Comparison of ENCODE assay signal across 1 cellular context in the genomic region with DNA sequence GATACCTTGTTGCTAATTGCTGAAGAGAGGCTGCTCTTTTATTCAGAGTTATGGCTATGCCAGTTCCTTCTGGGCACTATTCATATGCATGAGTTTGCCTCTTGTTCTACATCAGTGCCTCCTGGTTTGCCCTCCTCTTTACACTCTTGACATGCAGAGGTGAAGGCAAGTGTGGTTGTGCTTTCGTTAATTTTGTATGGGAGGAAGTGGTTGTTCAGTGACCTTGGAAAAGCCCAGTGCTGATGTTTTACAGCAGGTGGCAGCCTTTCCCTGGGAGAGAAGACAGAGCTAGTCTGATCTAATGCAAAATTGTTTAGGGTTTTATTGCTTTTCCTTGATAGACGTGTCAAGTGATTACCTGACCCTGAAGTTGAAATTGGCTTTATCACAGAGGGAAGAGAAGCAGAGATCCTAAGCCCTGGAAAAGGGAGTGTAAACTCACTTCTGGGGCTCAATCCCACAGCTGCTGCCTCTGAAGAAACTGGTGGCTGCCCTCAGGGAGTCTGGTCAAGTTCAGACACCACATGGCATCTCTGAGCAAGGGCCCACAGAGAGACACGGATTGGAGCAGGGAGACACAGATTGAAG.
A peak's percentile ranks its signal among the peaks of the same experiment; 100 is the strongest.
TF ChIP-seq lines count a peak whose summit lies in the region.

No MANE protein-coding gene starts in this region.

TF ChIP-seq in GM12878, 131 proteins besides CTCF, POLR2A, EP300 and RAD21 (continued from another document and continues in another):
- TF ChIP-seq, protein P1, sequence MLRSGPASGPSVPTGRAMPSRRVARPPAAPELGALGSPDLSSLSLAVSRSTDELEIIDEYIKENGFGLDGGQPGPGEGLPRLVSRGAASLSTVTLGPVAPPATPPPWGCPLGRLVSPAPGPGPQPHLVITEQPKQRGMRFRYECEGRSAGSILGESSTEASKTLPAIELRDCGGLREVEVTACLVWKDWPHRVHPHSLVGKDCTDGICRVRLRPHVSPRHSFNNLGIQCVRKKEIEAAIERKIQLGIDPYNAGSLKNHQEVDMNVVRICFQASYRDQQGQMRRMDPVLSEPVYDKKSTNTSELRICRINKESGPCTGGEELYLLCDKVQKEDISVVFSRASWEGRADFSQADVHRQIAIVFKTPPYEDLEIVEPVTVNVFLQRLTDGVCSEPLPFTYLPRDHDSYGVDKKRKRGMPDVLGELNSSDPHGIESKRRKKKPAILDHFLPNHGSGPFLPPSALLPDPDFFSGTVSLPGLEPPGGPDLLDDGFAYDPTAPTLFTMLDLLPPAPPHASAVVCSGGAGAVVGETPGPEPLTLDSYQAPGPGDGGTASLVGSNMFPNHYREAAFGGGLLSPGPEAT (IDR thresholded peaks at IDR 0.05; ENCODE audit: low read depth), result no peak
- TF ChIP-seq IRF4 (IDR thresholded peaks at IDR 0.05; ENCODE audit: low read depth, low read length) (peak; percentile 24; the same call in 1 of the 2 replicates), FOXK2 (IDR thresholded peaks at IDR 0.05) (no peak), ZNF207 (IDR thresholded peaks at IDR 0.05; ENCODE audit: borderline replicate concordance) (peak; percentile 24; the same call in 1 of the 2 replicates), FOXM1 (IDR thresholded peaks at IDR 0.05; ENCODE audit: low read depth, low read length) (0 out of 2 replicates have a peak, but pooled peaks have one; percentile 65), POLR2AphosphoS2 (IDR thresholded peaks at IDR 0.05; ENCODE audit: low read depth, low read length) (no peak), YY1 (IDR thresholded peaks at IDR 0.05; ENCODE audit: low read depth, low read length) (peak; percentile 64; the same call in 1 of the 2 replicates), RUNX3 (IDR thresholded peaks at IDR 0.05; ENCODE audit: low read length) (peak; percentile 55), MTA2 (IDR thresholded peaks at IDR 0.05; ENCODE audit: low read depth) (no peak; the same call in 1 of the 2 replicates), BHLHE40 (IDR thresholded peaks at IDR 0.05; ENCODE audit: borderline replicate concordance in 1 of 2, low read depth in 2 of 2, low read length in 1 of 2) (0 out of 4 replicates have a peak, but pooled peaks of 1 of the 2 experiments have one; percentile 37), POU2F2 (IDR thresholded peaks at IDR 0.05; ENCODE audit: borderline replicate concordance, low read depth, low read length) (peak; percentile 82; the same call in 2 of the 3 replicates), NBN (IDR thresholded peaks at IDR 0.05) (peak; percentile 44; the same call in 1 of the 2 replicates), ZNF622 (IDR thresholded peaks at IDR 0.05) (no peak), CEBPB (IDR thresholded peaks at IDR 0.05; ENCODE audit: borderline replicate concordance in 1 of 2, low read depth in 2 of 2, low read length in 2 of 2) (no peak), PAX8 (IDR thresholded peaks at IDR 0.05) (no peak), ZNF384 (IDR thresholded peaks at IDR 0.05; ENCODE audit: borderline replicate concordance, low read depth, low read length) (no peak), NR2C1 (IDR thresholded peaks at IDR 0.05) (no peak), BMI1 (IDR thresholded peaks at IDR 0.05; ENCODE audit: borderline replicate concordance) (no peak), RB1 (IDR thresholded peaks at IDR 0.05; ENCODE audit: borderline replicate concordance) (0 out of 2 replicates have a peak, but pooled peaks have one; percentile 20), SIN3A (IDR thresholded peaks at IDR 0.05; ENCODE audit: low read depth, low read length) (no peak), SREBF1 (IDR thresholded peaks at IDR 0.05; ENCODE audit: low read length) (no peak), IKZF1 (conservative IDR thresholded peaks at IDR 0.05) (peak; percentile 55), YBX1 (IDR thresholded peaks at IDR 0.05) (no peak), EGR1 (IDR thresholded peaks at IDR 0.05; ENCODE audit: borderline replicate concordance in 1 of 2, low read depth in 2 of 2, low read length in 2 of 2) (no peak), WRNIP1 (IDR thresholded peaks at IDR 0.05; ENCODE audit: borderline replicate concordance, low read depth, low read length) (0 out of 2 replicates have a peak, but pooled peaks have one; percentile 71), MEF2B (IDR thresholded peaks at IDR 0.05; ENCODE audit: partially characterized antibody, poor library complexity, severe bottlenecking) (peak; percentile 13), SMARCA5 (IDR thresholded peaks at IDR 0.05) (0 out of 2 replicates have a peak, but pooled peaks have one; percentile 43), ZBED1 (IDR thresholded peaks at IDR 0.05; ENCODE audit: borderline replicate concordance) (no peak), NR2F1 (conservative IDR thresholded peaks at IDR 0.05) (peak; percentile 58; the same call in 1 of the 2 replicates)
- TF ChIP-seq, protein P2, sequence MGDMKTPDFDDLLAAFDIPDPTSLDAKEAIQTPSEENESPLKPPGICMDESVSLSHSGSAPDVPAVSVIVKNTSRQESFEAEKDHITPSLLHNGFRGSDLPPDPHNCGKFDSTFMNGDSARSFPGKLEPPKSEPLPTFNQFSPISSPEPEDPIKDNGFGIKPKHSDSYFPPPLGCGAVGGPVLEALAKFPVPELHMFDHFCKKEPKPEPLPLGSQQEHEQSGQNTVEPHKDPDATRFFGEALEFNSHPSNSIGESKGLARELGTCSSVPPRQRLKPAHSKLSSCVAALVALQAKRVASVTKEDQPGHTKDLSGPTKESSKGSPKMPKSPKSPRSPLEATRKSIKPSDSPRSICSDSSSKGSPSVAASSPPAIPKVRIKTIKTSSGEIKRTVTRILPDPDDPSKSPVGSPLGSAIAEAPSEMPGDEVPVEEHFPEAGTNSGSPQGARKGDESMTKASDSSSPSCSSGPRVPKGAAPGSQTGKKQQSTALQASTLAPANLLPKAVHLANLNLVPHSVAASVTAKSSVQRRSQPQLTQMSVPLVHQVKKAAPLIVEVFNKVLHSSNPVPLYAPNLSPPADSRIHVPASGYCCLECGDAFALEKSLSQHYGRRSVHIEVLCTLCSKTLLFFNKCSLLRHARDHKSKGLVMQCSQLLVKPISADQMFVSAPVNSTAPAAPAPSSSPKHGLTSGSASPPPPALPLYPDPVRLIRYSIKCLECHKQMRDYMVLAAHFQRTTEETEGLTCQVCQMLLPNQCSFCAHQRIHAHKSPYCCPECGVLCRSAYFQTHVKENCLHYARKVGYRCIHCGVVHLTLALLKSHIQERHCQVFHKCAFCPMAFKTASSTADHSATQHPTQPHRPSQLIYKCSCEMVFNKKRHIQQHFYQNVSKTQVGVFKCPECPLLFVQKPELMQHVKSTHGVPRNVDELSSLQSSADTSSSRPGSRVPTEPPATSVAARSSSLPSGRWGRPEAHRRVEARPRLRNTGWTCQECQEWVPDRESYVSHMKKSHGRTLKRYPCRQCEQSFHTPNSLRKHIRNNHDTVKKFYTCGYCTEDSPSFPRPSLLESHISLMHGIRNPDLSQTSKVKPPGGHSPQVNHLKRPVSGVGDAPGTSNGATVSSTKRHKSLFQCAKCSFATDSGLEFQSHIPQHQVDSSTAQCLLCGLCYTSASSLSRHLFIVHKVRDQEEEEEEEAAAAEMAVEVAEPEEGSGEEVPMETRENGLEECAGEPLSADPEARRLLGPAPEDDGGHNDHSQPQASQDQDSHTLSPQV (IDR thresholded peaks at IDR 0.05), result 0 out of 2 replicates have a peak, but pooled peaks have one; percentile 21
- TF ChIP-seq, protein P3, sequence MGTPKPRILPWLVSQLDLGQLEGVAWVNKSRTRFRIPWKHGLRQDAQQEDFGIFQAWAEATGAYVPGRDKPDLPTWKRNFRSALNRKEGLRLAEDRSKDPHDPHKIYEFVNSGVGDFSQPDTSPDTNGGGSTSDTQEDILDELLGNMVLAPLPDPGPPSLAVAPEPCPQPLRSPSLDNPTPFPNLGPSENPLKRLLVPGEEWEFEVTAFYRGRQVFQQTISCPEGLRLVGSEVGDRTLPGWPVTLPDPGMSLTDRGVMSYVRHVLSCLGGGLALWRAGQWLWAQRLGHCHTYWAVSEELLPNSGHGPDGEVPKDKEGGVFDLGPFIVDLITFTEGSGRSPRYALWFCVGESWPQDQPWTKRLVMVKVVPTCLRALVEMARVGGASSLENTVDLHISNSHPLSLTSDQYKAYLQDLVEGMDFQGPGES (IDR thresholded peaks at IDR 0.05), result no peak
- TF ChIP-seq, protein P4, sequence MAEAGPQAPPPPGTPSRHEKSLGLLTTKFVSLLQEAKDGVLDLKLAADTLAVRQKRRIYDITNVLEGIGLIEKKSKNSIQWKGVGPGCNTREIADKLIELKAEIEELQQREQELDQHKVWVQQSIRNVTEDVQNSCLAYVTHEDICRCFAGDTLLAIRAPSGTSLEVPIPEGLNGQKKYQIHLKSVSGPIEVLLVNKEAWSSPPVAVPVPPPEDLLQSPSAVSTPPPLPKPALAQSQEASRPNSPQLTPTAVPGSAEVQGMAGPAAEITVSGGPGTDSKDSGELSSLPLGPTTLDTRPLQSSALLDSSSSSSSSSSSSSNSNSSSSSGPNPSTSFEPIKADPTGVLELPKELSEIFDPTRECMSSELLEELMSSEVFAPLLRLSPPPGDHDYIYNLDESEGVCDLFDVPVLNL (IDR thresholded peaks at IDR 0.05; ENCODE audit: low read depth, low read length), result no peak
- TF ChIP-seq, protein P5, sequence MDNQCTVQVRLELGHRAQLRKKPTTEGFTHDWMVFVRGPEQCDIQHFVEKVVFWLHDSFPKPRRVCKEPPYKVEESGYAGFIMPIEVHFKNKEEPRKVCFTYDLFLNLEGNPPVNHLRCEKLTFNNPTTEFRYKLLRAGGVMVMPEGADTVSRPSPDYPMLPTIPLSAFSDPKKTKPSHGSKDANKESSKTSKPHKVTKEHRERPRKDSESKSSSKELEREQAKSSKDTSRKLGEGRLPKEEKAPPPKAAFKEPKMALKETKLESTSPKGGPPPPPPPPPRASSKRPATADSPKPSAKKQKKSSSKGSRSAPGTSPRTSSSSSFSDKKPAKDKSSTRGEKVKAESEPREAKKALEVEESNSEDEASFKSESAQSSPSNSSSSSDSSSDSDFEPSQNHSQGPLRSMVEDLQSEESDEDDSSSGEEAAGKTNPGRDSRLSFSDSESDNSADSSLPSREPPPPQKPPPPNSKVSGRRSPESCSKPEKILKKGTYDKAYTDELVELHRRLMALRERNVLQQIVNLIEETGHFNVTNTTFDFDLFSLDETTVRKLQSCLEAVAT (IDR thresholded peaks at IDR 0.05), result peak; percentile 73
- TF ChIP-seq, protein P6, sequence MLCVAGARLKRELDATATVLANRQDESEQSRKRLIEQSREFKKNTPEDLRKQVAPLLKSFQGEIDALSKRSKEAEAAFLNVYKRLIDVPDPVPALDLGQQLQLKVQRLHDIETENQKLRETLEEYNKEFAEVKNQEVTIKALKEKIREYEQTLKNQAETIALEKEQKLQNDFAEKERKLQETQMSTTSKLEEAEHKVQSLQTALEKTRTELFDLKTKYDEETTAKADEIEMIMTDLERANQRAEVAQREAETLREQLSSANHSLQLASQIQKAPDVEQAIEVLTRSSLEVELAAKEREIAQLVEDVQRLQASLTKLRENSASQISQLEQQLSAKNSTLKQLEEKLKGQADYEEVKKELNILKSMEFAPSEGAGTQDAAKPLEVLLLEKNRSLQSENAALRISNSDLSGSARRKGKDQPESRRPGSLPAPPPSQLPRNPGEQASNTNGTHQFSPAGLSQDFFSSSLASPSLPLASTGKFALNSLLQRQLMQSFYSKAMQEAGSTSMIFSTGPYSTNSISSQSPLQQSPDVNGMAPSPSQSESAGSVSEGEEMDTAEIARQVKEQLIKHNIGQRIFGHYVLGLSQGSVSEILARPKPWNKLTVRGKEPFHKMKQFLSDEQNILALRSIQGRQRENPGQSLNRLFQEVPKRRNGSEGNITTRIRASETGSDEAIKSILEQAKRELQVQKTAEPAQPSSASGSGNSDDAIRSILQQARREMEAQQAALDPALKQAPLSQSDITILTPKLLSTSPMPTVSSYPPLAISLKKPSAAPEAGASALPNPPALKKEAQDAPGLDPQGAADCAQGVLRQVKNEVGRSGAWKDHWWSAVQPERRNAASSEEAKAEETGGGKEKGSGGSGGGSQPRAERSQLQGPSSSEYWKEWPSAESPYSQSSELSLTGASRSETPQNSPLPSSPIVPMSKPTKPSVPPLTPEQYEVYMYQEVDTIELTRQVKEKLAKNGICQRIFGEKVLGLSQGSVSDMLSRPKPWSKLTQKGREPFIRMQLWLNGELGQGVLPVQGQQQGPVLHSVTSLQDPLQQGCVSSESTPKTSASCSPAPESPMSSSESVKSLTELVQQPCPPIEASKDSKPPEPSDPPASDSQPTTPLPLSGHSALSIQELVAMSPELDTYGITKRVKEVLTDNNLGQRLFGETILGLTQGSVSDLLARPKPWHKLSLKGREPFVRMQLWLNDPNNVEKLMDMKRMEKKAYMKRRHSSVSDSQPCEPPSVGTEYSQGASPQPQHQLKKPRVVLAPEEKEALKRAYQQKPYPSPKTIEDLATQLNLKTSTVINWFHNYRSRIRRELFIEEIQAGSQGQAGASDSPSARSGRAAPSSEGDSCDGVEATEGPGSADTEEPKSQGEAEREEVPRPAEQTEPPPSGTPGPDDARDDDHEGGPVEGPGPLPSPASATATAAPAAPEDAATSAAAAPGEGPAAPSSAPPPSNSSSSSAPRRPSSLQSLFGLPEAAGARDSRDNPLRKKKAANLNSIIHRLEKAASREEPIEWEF (IDR thresholded peaks at IDR 0.05; ENCODE audit: insufficient replicate concordance, low read depth, low read length), result no peak
- TF ChIP-seq, protein P7, sequence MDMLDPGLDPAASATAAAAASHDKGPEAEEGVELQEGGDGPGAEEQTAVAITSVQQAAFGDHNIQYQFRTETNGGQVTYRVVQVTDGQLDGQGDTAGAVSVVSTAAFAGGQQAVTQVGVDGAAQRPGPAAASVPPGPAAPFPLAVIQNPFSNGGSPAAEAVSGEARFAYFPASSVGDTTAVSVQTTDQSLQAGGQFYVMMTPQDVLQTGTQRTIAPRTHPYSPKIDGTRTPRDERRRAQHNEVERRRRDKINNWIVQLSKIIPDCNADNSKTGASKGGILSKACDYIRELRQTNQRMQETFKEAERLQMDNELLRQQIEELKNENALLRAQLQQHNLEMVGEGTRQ (IDR thresholded peaks at IDR 0.05; ENCODE audit: borderline replicate concordance, low read depth, low read length), result no peak
- TF ChIP-seq, protein P8, sequence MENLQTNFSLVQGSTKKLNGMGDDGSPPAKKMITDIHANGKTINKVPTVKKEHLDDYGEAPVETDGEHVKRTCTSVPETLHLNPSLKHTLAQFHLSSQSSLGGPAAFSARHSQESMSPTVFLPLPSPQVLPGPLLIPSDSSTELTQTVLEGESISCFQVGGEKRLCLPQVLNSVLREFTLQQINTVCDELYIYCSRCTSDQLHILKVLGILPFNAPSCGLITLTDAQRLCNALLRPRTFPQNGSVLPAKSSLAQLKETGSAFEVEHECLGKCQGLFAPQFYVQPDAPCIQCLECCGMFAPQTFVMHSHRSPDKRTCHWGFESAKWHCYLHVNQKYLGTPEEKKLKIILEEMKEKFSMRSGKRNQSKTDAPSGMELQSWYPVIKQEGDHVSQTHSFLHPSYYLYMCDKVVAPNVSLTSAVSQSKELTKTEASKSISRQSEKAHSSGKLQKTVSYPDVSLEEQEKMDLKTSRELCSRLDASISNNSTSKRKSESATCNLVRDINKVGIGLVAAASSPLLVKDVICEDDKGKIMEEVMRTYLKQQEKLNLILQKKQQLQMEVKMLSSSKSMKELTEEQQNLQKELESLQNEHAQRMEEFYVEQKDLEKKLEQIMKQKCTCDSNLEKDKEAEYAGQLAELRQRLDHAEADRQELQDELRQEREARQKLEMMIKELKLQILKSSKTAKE (IDR thresholded peaks at IDR 0.05; ENCODE audit: low read depth, poor library complexity, severe bottlenecking), result peak; percentile 63
- TF ChIP-seq, protein P9, sequence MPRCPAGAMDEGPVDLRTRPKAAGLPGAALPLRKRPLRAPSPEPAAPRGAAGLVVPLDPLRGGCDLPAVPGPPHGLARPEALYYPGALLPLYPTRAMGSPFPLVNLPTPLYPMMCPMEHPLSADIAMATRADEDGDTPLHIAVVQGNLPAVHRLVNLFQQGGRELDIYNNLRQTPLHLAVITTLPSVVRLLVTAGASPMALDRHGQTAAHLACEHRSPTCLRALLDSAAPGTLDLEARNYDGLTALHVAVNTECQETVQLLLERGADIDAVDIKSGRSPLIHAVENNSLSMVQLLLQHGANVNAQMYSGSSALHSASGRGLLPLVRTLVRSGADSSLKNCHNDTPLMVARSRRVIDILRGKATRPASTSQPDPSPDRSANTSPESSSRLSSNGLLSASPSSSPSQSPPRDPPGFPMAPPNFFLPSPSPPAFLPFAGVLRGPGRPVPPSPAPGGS (IDR thresholded peaks at IDR 0.05; ENCODE audit: borderline replicate concordance, insufficient read depth, low read depth, low read length, poor library complexity, severe bottlenecking), result no peak
